In the genomic region with DNA sequence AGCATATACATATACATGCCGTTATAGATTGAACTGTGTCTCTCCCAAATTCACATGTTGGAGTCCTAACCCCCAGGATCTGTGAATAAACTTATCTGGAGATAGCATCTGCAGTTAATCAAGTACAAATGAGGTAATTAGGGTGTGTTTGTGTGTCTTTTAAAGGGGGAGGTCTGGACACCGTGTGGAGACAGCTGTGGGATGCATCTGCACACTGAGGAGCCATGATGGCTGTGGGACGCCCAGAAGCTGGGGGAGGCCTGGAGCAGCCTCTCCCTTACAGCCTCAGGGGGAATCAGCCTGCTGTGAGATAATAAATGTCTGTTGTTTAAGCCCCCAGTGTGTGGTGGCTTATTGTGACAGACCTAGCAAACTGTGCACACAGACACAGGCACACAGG, we compare ENCODE assay signal across 1 cellular context.
TF ChIP-seq lines count a peak whose summit lies in the region.

No MANE protein-coding gene starts in this region.

TF ChIP-seq in GM23338, 12 proteins besides CTCF, POLR2A, EP300 and RAD21 (continued from another document):
- TF ChIP-seq, protein P1, sequence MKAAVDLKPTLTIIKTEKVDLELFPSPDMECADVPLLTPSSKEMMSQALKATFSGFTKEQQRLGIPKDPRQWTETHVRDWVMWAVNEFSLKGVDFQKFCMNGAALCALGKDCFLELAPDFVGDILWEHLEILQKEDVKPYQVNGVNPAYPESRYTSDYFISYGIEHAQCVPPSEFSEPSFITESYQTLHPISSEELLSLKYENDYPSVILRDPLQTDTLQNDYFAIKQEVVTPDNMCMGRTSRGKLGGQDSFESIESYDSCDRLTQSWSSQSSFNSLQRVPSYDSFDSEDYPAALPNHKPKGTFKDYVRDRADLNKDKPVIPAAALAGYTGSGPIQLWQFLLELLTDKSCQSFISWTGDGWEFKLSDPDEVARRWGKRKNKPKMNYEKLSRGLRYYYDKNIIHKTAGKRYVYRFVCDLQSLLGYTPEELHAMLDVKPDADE (IDR thresholded peaks at IDR 0.05), result no peak
